9 cellular contexts compared by ENCODE assay signal in genomic region chr6:3053231-3053508, GRCh38. TPM values are rescaled to one million over a fixed set of nuclear protein-coding genes. Genes with fewer than 3 reads are reported as not detected.
DNase-seq lines count a peak whose midpoint lies in the region; ATAC-seq, FAIRE-seq and TF ChIP-seq lines count a peak whose summit lies in the region.
"Had no signal": no experiment of that assay in that cellular context is flagged by ENCODE, and none has a peak within 500 bp of the region (broad histone marks: within the 10 kb centered on the region; RNA-seq: fewer than 3 reads in every experiment).

No MANE protein-coding gene starts in this region.

- TF ChIP-seq EP300 in K562 (IDR thresholded peaks at IDR 0.05; ENCODE audit: low read length) (no peak), transverse colon (IDR thresholded peaks at IDR 0.05; ENCODE audit: low read depth) (no peak)

- CTCF ChIA-PET in MCF 10A (lab: Yijun Ruan, JAX) (interaction anchor here (0.6 to 0.8 kb wide), 2 partner anchors 14 to 57 kb away, joined by 3 to 7 read pairs; no protein-coding TSS in a partner anchor), K562 (lab: Yijun Ruan, JAX; ENCODE audit: low intra/inter-chr PET ratio) (interaction anchor here (0.8 to 2.4 kb wide), 5 partner anchors 9 to 207 kb away, joined by 3 to 7 read pairs (median 5); partner anchors contain the start of gene NQO2)

- in situ Hi-C loops in K562 (cut with MboI), result loop anchor here (5.0 to 10.0 kb wide), 3 partner anchors 51 to 268 kb away; partner anchors contain the start of gene SERPINB1
- in situ Hi-C loops in transverse colon (cut with MboI; ENCODE audit: low pct_ligation_motif_present in 1 of 4, low pct_unique_long_range_greater_than_20kb in 1 of 4, low sequenced_read_pairs in 3 of 4), result loop anchor here (5.0 to 10.0 kb wide), 4 partner anchors 48 to 61 kb away; partner anchors contain the start of gene NQO2 (in 2 of the 4)

- no peaks in the 10 kb centered on the region for H3K27me3 ChIP-seq in breast epithelium
- H3K27me3 ChIP-seq in K562 (ENCODE audit: control insufficient read depth in 2 of 2, insufficient read depth in 2 of 2, low read length in 2 of 2), result no peaks in the 10 kb centered on the region
- peaks cover 1% of the 10 kb centered on the region for H3K27me3 ChIP-seq in transverse colon

- TF ChIP-seq CTCF in breast epithelium (IDR thresholded peaks at IDR 0.05) (no peak), MCF 10A (IDR thresholded peaks at IDR 0.05; ENCODE audit: unreplicated experiment) (no peak), K562 (IDR thresholded peaks at IDR 0.05 in 2 of 3, conservative IDR thresholded peaks at IDR 0.05 in 1 of 3; ENCODE audit: insufficient read depth in 2 of 3, low read depth in 1 of 3, low read length in 3 of 3) (0 out of 6 replicates have a peak, but pooled peaks of 1 of the 3 experiments have one; percentile 0), transverse colon (IDR thresholded peaks at IDR 0.05) (no peak)

- H3K4me1 Mint-ChIP-seq in MCF 10A (ENCODE audit: insufficient read depth, unreplicated experiment) (no peaks in the 10 kb centered on the region), memory B cell (peaks cover 7% of the 10 kb centered on the region)

- TF ChIP-seq POLR2A in breast epithelium (IDR thresholded peaks at IDR 0.05), result no peak
- TF ChIP-seq POLR2A in K562 (conservative IDR thresholded peaks at IDR 0.05), result no peak
- TF ChIP-seq POLR2A in transverse colon (IDR thresholded peaks at IDR 0.05), result no peak

- H3K9me3 Mint-ChIP-seq in MCF 10A (ENCODE audit: unreplicated experiment) (no peaks in the 10 kb centered on the region), memory B cell (no peaks in the 10 kb centered on the region)

- H3K4me1 ChIP-seq in breast epithelium (peaks cover 0 to 4% of the 10 kb centered on the region in 2 donors), K562 (replicated peaks in 1 of 2; ENCODE audit: control insufficient read depth in 2 of 2, insufficient read depth in 2 of 2, low read length in 2 of 2) (peaks cover 33 to 35% of the 10 kb centered on the region in 2 experiments), transverse colon (peaks cover 6 to 21% (median 7%) of the 10 kb centered on the region in 4 donors)

- DNase-seq in breast epithelium (ENCODE audit: low spot score in 2 of 2) (no peak), MCF 10A (ENCODE audit: unreplicated experiment) (no peak), K562 (ENCODE audit: extremely low read depth in 1 of 4, low spot score in 3 of 4) (no peak), memory B cell (ENCODE audit: low spot score in 2 of 2) (no peak), transverse colon (no peak), NCI-H2227 treated with DMSO at 0.1 percent for 48 hours (lab: John Stamatoyannopoulos, UW) (no peak)
- DNase-seq: DMS79 treated with DMSO at 0.1 percent for 48 hours had no signal

- no peak for TF ChIP-seq RAD21 in K562 (CRISPR knock-in tag; conservative IDR thresholded peaks at IDR 0.05 in 1 of 2, IDR thresholded peaks at IDR 0.05 in 1 of 2)

- H4K20me1 ChIP-seq in K562 (replicated peaks; ENCODE audit: control insufficient read depth, insufficient read depth, low read length), result no peaks in the 10 kb centered on the region

- H3K9me3 ChIP-seq in breast epithelium (no peaks in the 10 kb centered on the region), K562 (replicated peaks; ENCODE audit: control insufficient read depth, insufficient read depth, low read depth, low read length) (no peaks in the 10 kb centered on the region), transverse colon (no peaks in the 10 kb centered on the region)

- H3K27ac ChIP-seq in breast epithelium, result no peak overlapping the region
- H3K27ac ChIP-seq in K562 (ENCODE audit: extremely low read depth, low read depth, low read length), result peak overlapping the region; percentile 80
- peak overlapping the region; percentile 57 to 63 (median 61) for H3K27ac ChIP-seq in transverse colon

- H3K27me3 Mint-ChIP-seq in MCF 10A (ENCODE audit: insufficient read depth, unreplicated experiment) (no peaks in the 10 kb centered on the region), memory B cell (no peaks in the 10 kb centered on the region)

- H2AFZ ChIP-seq in K562 (ENCODE audit: low read depth, low read length), result peak overlapping the region; percentile 94

- H3K79me2 ChIP-seq in K562 (ENCODE audit: control insufficient read depth, insufficient read depth, low read length), result peaks cover 8% of the 10 kb centered on the region; the same call in 2 of the 3 replicates

- H3K4me3 Mint-ChIP-seq in MCF 10A (ENCODE audit: unreplicated experiment) (no peak overlapping the region), memory B cell (peak overlapping the region; percentile 74)

- H3K27ac Mint-ChIP-seq in MCF 10A (ENCODE audit: low read depth, unreplicated experiment) (no peak overlapping the region), memory B cell (no peak overlapping the region)

- no peaks in the 10 kb centered on the region for H3K9me1 ChIP-seq in K562 (ENCODE audit: control insufficient read depth, insufficient read depth, low read length)

- peak overlapping the region; percentile 74 to 96 for H3K9ac ChIP-seq in K562 (ENCODE audit: insufficient read depth in 1 of 2, low read depth in 2 of 2, low read length in 2 of 2)

- peak overlapping the region; percentile 84 for H3K4me2 ChIP-seq in K562 (ENCODE audit: insufficient read depth, low read length)

- POLR2A ChIA-PET in MCF 10A (lab: Yijun Ruan, JAX) (no interaction called here), K562 (lab: Yijun Ruan, JAX) (interaction anchor here (0.6 to 2.8 kb wide), 19 partner anchors 8 to 262 kb away, joined by 3 to 24 read pairs (median 7); partner anchors contain the start of genes SERPINB1 and SERPINB9)

- WGBS in K562 (ENCODE audit: insufficient coverage, low coverage, missing lambda C conversion rate), result 6% methylated on average over 11 of the region's 11 CpGs
- WGBS in transverse colon (ENCODE audit: low coverage in 1 of 2), 2 donors, result 36 to 44% methylated on average over 8 to 11 of the region's 11 CpGs

- H3K36me3 ChIP-seq in breast epithelium (no peaks in the 10 kb centered on the region), K562 (ENCODE audit: control insufficient read depth, insufficient read depth, low read length) (no peaks in the 10 kb centered on the region), transverse colon (no peaks in the 10 kb centered on the region)

- ATAC-seq in K562, result no peak; the same call in 2 of the 3 replicates
- ATAC-seq in memory B cell (ENCODE audit: low read depth), result no peak
- no peak for ATAC-seq in HG02973 (IDR thresholded peaks at IDR 0.05; ENCODE audit: unreplicated experiment)
- no peak for ATAC-seq in HG03460 (IDR thresholded peaks at IDR 0.05; ENCODE audit: unreplicated experiment)

- intact Hi-C loops in breast epithelium (cut with DNase I; ENCODE audit: low total_unique reads) (no loop called here), MCF 10A (cut with micrococcal nuclease) (loop anchor here (10.0 kb wide), 1 partner anchor 208 kb away; the partner anchor contains the start of gene SERPINB1), K562 (cut with micrococcal nuclease) (loop anchor here (1.0 to 5.0 kb wide), 3 partner anchors 30 to 121 kb away; no protein-coding TSS in a partner anchor), transverse colon (cut with DNase I; ENCODE audit: low total_unique reads) (no loop called here)

- H3K36me3 Mint-ChIP-seq in MCF 10A (ENCODE audit: insufficient read depth, unreplicated experiment) (no peaks in the 10 kb centered on the region), memory B cell (no peaks in the 10 kb centered on the region)

- H3K4me3 ChIP-seq in breast epithelium (peak overlapping the region; percentile 39 to 65 (median 41)), K562 (peak overlapping the region; percentile 66), transverse colon (peak overlapping the region in 3 of 4 donors; percentile 26 to 57 (median 39))

- no peak for FAIRE-seq in K562 (lab: Jason Lieb, UNC)

- BruUV-seq in MCF 10A (replicated peaks; lab: Mats Ljungman, UMichigan), result no TSS peak
- TSS peak; percentile 80 for BruUV-seq in K562 (replicated peaks; lab: Mats Ljungman, UMichigan)

RNA-seq across cellular contexts. Expression of gene RIPK1, which starts 15.1 kb away (rescaled TPM):
- total RNA-seq in breast epithelium (10 to 100 TPM; 23.8 to 38.9 (median 26.2) TPM), MCF 10A (2022) (16.8 and 21.2 TPM in 2 replicates), K562 (2014; rRNA removed) (14.4 and 15.8 TPM in 2 replicates), K562 (2014; rRNA removed; fragmentation: Illumina TruSeq; extraction: Trizol) (17.7 and 19.6 TPM in 2 replicates), K562 (2015; rRNA removed; fragmentation: Illumina TruSeq; extraction: Trizol) (20.9 and 23.2 TPM in 2 replicates), K562 (2021) (17.2 and 19.4 TPM in 2 replicates), transverse colon (10 to 100 TPM; 12.1 to 46.0 (median 34.6) TPM)
- total RNA-seq in K562 (2011; cell fraction: chromatin; rRNA removed; ENCODE audit: low replicate concordance), result 21.4 and 26.8 TPM in 2 replicates
- total RNA-seq in K562 (2011; cell fraction: nucleolus; rRNA removed), result 10.3 and 11.1 TPM in 2 replicates
- 12.0 and 12.4 TPM in 2 replicates for total RNA-seq in K562 (2011; cell fraction: nucleoplasm; rRNA removed)
- polyA plus RNA-seq in K562 (2011; rRNA removed) (15.9 and 23.2 TPM in 2 replicates), K562 (2014; fragmentation: Illumina TruSeq; extraction: Trizol) (21.7 and 24.9 TPM in 2 replicates), K562 (2014; fragmentation: Nextera tagmentation; extraction: Ambion mirVana) (1 to 10 TPM; 3.8 to 4.5 TPM), K562 (2014; rRNA removed) (14.5 and 16.9 TPM in 2 replicates)
- 11.5 and 12.3 TPM in 2 replicates for polyA plus RNA-seq in K562 (2011; cell fraction: cytosol; rRNA removed)
- polyA plus RNA-seq in K562 (2011; cell fraction: nucleus; rRNA removed), result 11.6 and 14.1 TPM in 2 replicates
- polyA plus RNA-seq in K562 (2012), result 17.4 and 19.0 TPM in 2 replicates
- polyA minus RNA-seq in K562 (2011; rRNA and poly(A)+ RNA removed), result 29.0 and 42.9 TPM in 2 replicates
- 10.7 and 18.6 TPM in 2 replicates for polyA minus RNA-seq in K562 (2011; cell fraction: cytosol; rRNA and poly(A)+ RNA removed)
- 4.7 and 6.1 TPM in 2 replicates for polyA minus RNA-seq in K562 (2011; cell fraction: nucleus; rRNA and poly(A)+ RNA removed)

RNA-seq across cellular contexts. Expression of gene NQO2, which starts 53.5 kb away (rescaled TPM):
- total RNA-seq in breast epithelium (10 to 100 TPM; 23.6 to 64.6 (median 24.9) TPM), MCF 10A (2022) (18.6 and 20.0 TPM in 2 replicates), K562 (2014; rRNA removed) (101 and 110 TPM in 2 replicates), K562 (2014; rRNA removed; fragmentation: Illumina TruSeq; extraction: Trizol) (106 and 108 TPM in 2 replicates), K562 (2015; rRNA removed; fragmentation: Illumina TruSeq; extraction: Trizol) (116 TPM in 2 replicates), K562 (2021) (136 and 139 TPM in 2 replicates), transverse colon (1 to 10 TPM in 3 of 4 donors, under 1 TPM in 1; 1.00 to 9.7 (median 7.2) TPM)
- total RNA-seq in K562 (2011; cell fraction: chromatin; rRNA removed; ENCODE audit: low replicate concordance), result 88.6 and 124 TPM in 2 replicates
- 76.6 and 81.5 TPM in 2 replicates for total RNA-seq in K562 (2011; cell fraction: nucleolus; rRNA removed)
- 59.8 and 71.4 TPM in 2 replicates for total RNA-seq in K562 (2011; cell fraction: nucleoplasm; rRNA removed)
- polyA plus RNA-seq in K562 (2011; rRNA removed) (187 and 214 TPM in 2 replicates), K562 (2014; fragmentation: Illumina TruSeq; extraction: Trizol) (113 and 118 TPM in 2 replicates), K562 (2014; fragmentation: Nextera tagmentation; extraction: Ambion mirVana) (10 to 100 TPM; 54.6 to 70.1 TPM), K562 (2014; rRNA removed) (145 and 149 TPM in 2 replicates)
- polyA plus RNA-seq in K562 (2011; cell fraction: cytosol; rRNA removed), result 201 and 211 TPM in 2 replicates
- polyA plus RNA-seq in K562 (2011; cell fraction: nucleus; rRNA removed), result 136 and 150 TPM in 2 replicates
- polyA plus RNA-seq in K562 (2012), result 121 and 287 TPM in 2 replicates
- 136 and 185 TPM in 2 replicates for polyA minus RNA-seq in K562 (2011; rRNA and poly(A)+ RNA removed)
- 67.3 and 100 TPM in 2 replicates for polyA minus RNA-seq in K562 (2011; cell fraction: cytosol; rRNA and poly(A)+ RNA removed)
- polyA minus RNA-seq in K562 (2011; cell fraction: nucleus; rRNA and poly(A)+ RNA removed), result 20.6 and 27.7 TPM in 2 replicates

Comparison
In these comparisons a context has a peak if more than half of its experiments do, and no peak if none do; other contexts are left out.
1. intact Hi-C loops: an anchor here in MCF 10A (10.0 kb wide) and K562 (1.0 to 5.0 kb wide); none called in breast epithelium and transverse colon.
2. H3K27ac ChIP-seq: peak in K562 (single experiment) and transverse colon (4 of 4); none in breast epithelium (0 of 2).
3. Peak in every context shown above with its lines, with median percentiles within 50 percentile points of each other: H3K4me3 ChIP-seq.